ENCODE assay signal across 7 cellular contexts in the genomic region with DNA sequence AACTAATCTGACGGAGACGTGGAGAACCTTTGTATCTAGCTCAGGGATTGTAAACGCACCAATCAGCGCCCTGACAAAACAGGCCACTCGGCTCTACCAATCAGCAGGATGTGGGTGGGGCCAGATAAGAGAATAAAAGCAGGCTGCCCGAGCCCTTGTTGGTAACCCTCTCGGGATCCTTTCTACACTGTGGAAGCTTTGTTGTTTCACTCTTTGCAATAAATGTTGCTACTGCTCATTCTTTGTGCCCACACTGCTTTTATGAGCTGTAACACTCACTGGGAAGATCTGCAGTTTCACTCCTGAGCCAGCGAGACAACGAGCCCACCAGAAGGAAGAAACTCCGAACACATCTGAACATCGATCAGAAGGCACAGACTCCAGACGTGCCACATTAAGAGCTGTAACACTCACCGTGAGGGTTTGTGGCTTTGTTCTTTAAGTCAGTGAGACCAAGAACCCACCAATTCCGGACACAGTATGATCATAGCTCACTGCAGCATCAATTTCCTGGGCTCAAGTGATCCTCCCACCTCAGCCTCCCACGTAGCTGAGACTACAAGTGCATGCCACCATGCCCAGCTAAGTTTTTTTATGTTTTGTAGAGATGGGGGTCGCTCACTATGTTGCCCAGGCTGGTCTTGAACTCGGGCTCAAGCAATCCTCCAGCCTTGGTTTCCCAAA. TPM values are rescaled to one million over a fixed set of nuclear protein-coding genes. Genes with fewer than 3 reads are reported as not detected.
DNase-seq lines count a peak whose midpoint lies in the region; ATAC-seq, FAIRE-seq and TF ChIP-seq lines count a peak whose summit lies in the region.
"Not testable (repeated sequence)": the region's sequence is repeated elsewhere in the genome, so short reads cannot be mapped to it uniquely, and the experiment has no call there.

No MANE protein-coding gene starts in this region.

- H3K4me2 ChIP-seq in H9 (ENCODE audit: insufficient read depth, insufficient read length, low read length); endothelial cell of umbilical vein (ENCODE audit: insufficient read depth, low read length): not testable (repeated sequence)

- H3K4ac ChIP-seq in H9 (ENCODE audit: low read depth, low read length) = not testable (repeated sequence)

- not testable (repeated sequence) for H3K27me3 Mint-ChIP-seq in CD4-positive, CD25-positive, alpha-beta regulatory T cell; H9 (ENCODE audit: low read depth); WTC11 (ENCODE audit: low read depth); activated naive CD8-positive, alpha-beta T cell treated with anti-CD3 and anti-CD28 coated beads for 36 hours; neural crest cell (ENCODE audit: low read depth); stimulated activated naive CD8-positive, alpha-beta T cell treated with anti-CD3 and anti-CD28 coated beads, Interleukin-15, amount 100 ng/mL, for 72 hours

- H2BK15ac ChIP-seq in H9 (ENCODE audit: low read depth, low read length) = not testable (repeated sequence)

- not testable (repeated sequence) for H4K91ac ChIP-seq in H9 (ENCODE audit: insufficient read length, low read depth, low read length)

- H2BK20ac ChIP-seq in H9 (ENCODE audit: low read depth, low read length, poor library complexity, severe bottlenecking) = not testable (repeated sequence)

- not testable (repeated sequence) for H2BK120ac ChIP-seq in H9 (ENCODE audit: low read depth, low read length, poor library complexity, severe bottlenecking)

- dilution Hi-C loops in endothelial cell of umbilical vein (cut with MboI; ENCODE audit: extremely low pct_ligation_motif_present, low sequenced_read_pairs) = not testable (repeated sequence)

- H3K4me1 ChIP-seq in CD4-positive, CD25-positive, alpha-beta regulatory T cell (ENCODE audit: control insufficient read depth, insufficient read depth, low read length, poor library complexity, severe bottlenecking); H9 (ENCODE audit: insufficient read depth, low read length): not testable (repeated sequence)
- peaks cover 18% of the 10 kb centered on the region for H3K4me1 ChIP-seq in endothelial cell of umbilical vein (ENCODE audit: control insufficient read depth, extremely low read depth, insufficient read depth, low read length)

- H3K4me3 Mint-ChIP-seq in CD4-positive, CD25-positive, alpha-beta regulatory T cell = peak overlapping the region in 3 of 4 donors; percentile 46 to 72 (median 66)
- not testable (repeated sequence) for H3K4me3 Mint-ChIP-seq in H9, WTC11, neural crest cell
- H3K4me3 Mint-ChIP-seq in activated naive CD8-positive, alpha-beta T cell treated with anti-CD3 and anti-CD28 coated beads for 36 hours = peak overlapping the region; percentile 38
- peak overlapping the region; percentile 12 to 15 for H3K4me3 Mint-ChIP-seq in stimulated activated naive CD8-positive, alpha-beta T cell treated with anti-CD3 and anti-CD28 coated beads, Interleukin-15, amount 100 ng/mL, for 72 hours

- not testable (repeated sequence) for H3K79me2 ChIP-seq in H9 (ENCODE audit: insufficient read depth, low read length); endothelial cell of umbilical vein (ENCODE audit: control insufficient read depth, insufficient read depth, low read length)

- not testable (repeated sequence) for H2BK12ac ChIP-seq in H9 (ENCODE audit: insufficient read length, low read depth, low read length)

- H3K79me1 ChIP-seq in H9 (ENCODE audit: insufficient read depth, low read depth, low read length, poor library complexity, severe bottlenecking) = not testable (repeated sequence)

- H4K8ac ChIP-seq in H9 (replicated peaks; ENCODE audit: insufficient read length, low read depth, low read length) = not testable (repeated sequence)

- not testable (repeated sequence) for H3T11ph ChIP-seq in H9 (ENCODE audit: low read length)

- CTCF ChIA-PET in WTC11 (lab: Charles Lee) (interaction anchor here (0.6 to 1.5 kb wide), 3 partner anchors 13 to 106 kb away, joined by 3 to 5 read pairs (median 5); no protein-coding TSS in a partner anchor), endothelial cell of umbilical vein (lab: Charles Lee) (interaction anchor here (0.8 kb wide), 1 partner anchor 20 kb away, joined by 3 read pairs; no protein-coding TSS in a partner anchor)

- not testable (repeated sequence) for H4K20me1 ChIP-seq in H9 (ENCODE audit: control insufficient read depth, insufficient read depth, insufficient read length); endothelial cell of umbilical vein (replicated peaks; ENCODE audit: control insufficient read depth, extremely low read depth, insufficient read depth, low read length)

- H4K5ac ChIP-seq in H9 (ENCODE audit: insufficient read length, low read depth, low read length) = not testable (repeated sequence)

- H3K9me1 ChIP-seq in endothelial cell of umbilical vein (replicated peaks; ENCODE audit: control insufficient read depth, extremely low read depth, insufficient read depth, low read length) = not testable (repeated sequence)

- H3K23me2 ChIP-seq in H9 (ENCODE audit: insufficient read length, low read depth, low read length, poor library complexity, severe bottlenecking) = not testable (repeated sequence)

- H3K27me3 ChIP-seq in CD4-positive, CD25-positive, alpha-beta regulatory T cell (ENCODE audit: control insufficient read depth, insufficient read depth, low read length); H9 (ENCODE audit: insufficient read depth, low read length); endothelial cell of umbilical vein (ENCODE audit: control insufficient read depth in 2 of 2, insufficient read depth in 2 of 2, low read length in 2 of 2): not testable (repeated sequence)

- H2AFZ ChIP-seq in H9 (ENCODE audit: low read length); endothelial cell of umbilical vein (ENCODE audit: low read depth, low read length): not testable (repeated sequence)

- not testable (repeated sequence) for H3K27ac ChIP-seq in CD4-positive, CD25-positive, alpha-beta regulatory T cell (ENCODE audit: insufficient read depth, low read length, poor library complexity, severe bottlenecking); H9 (ENCODE audit: insufficient read length, low read depth, low read length); endothelial cell of umbilical vein (ENCODE audit: insufficient read depth, low read depth, low read length)

- not testable (repeated sequence) for H2BK5ac ChIP-seq in H9 (ENCODE audit: insufficient read length, low read length)

- POLR2A ChIA-PET in WTC11 (lab: Charles Lee); endothelial cell of umbilical vein (lab: Charles Lee): not testable (repeated sequence)

- H3K4me1 Mint-ChIP-seq in CD4-positive, CD25-positive, alpha-beta regulatory T cell; H9; WTC11; activated naive CD8-positive, alpha-beta T cell treated with anti-CD3 and anti-CD28 coated beads for 36 hours; neural crest cell; stimulated activated naive CD8-positive, alpha-beta T cell treated with anti-CD3 and anti-CD28 coated beads, Interleukin-15, amount 100 ng/mL, for 72 hours: not testable (repeated sequence)

- H3K56ac ChIP-seq in H9 (ENCODE audit: insufficient read length, low read depth, low read length) = not testable (repeated sequence)

- no CpG with 5 or more reads among the region's 17 CpGs for whole genome bisulfite sequencing in H9 (ENCODE audit: extremely low coverage, insufficient read length, low lambda C conversion rate)

- TSS peak; percentile 15 for BruUV-seq in endothelial cell of umbilical vein (replicated peaks; lab: Mats Ljungman, UMichigan)

- TF ChIP-seq CTCF in H9 (conservative IDR thresholded peaks at IDR 0.05); WTC11 (IDR thresholded peaks at IDR 0.05); endothelial cell of umbilical vein (IDR thresholded peaks at IDR 0.05; ENCODE audit: extremely low read depth in 1 of 2, insufficient read depth in 1 of 2, low read depth in 1 of 2, low read length in 2 of 2); neural crest cell (conservative IDR thresholded peaks at IDR 0.05): not testable (repeated sequence)

- DNase-seq in CD4-positive, CD25-positive, alpha-beta regulatory T cell = peak in 1 of 3 donors; percentile 40
- DNase-seq in H9; WTC11 (ENCODE audit: low spot score); endothelial cell of umbilical vein (ENCODE audit: low read depth, low spot score); neural crest cell (ENCODE audit: low read depth, low spot score); stimulated activated naive CD8-positive, alpha-beta T cell treated with anti-CD3 and anti-CD28 coated beads, Interleukin-15, amount 100 ng/mL, for 72 hours: not testable (repeated sequence)
- DNase-seq in activated naive CD8-positive, alpha-beta T cell treated with anti-CD3 and anti-CD28 coated beads for 36 hours = peak; percentile 18

- H3K9me3 ChIP-seq in CD4-positive, CD25-positive, alpha-beta regulatory T cell (ENCODE audit: control insufficient read depth in 2 of 2, low read length in 2 of 2); H9 (ENCODE audit: control insufficient read depth, low read depth, low read length); endothelial cell of umbilical vein (replicated peaks; ENCODE audit: control insufficient read depth, insufficient read depth, low read length): not testable (repeated sequence)

- H3K9me3 Mint-ChIP-seq in CD4-positive, CD25-positive, alpha-beta regulatory T cell; H9; WTC11; activated naive CD8-positive, alpha-beta T cell treated with anti-CD3 and anti-CD28 coated beads for 36 hours; neural crest cell; stimulated activated naive CD8-positive, alpha-beta T cell treated with anti-CD3 and anti-CD28 coated beads, Interleukin-15, amount 100 ng/mL, for 72 hours: not testable (repeated sequence)

- not testable (repeated sequence) for H3K4me3 ChIP-seq in CD4-positive, CD25-positive, alpha-beta regulatory T cell (ENCODE audit: low read depth, low read length); endothelial cell of umbilical vein (replicated peaks in 1 of 3; ENCODE audit: insufficient read depth in 1 of 3, low read depth in 1 of 3, low read length in 3 of 3)

- peak overlapping the region in 1 of 3 donors; percentile 32 for H3K27ac Mint-ChIP-seq in CD4-positive, CD25-positive, alpha-beta regulatory T cell
- H3K27ac Mint-ChIP-seq in H9 = peak overlapping the region in 2 of 3 experiments; percentile 50 to 86; a peak in 2 of 7 replicates
- H3K27ac Mint-ChIP-seq in WTC11 = peak overlapping the region; percentile 13; the same call in 1 of the 2 replicates
- H3K27ac Mint-ChIP-seq in activated naive CD8-positive, alpha-beta T cell treated with anti-CD3 and anti-CD28 coated beads for 36 hours = peak overlapping the region; percentile 73
- peak overlapping the region; percentile 59 for H3K27ac Mint-ChIP-seq in neural crest cell (ENCODE audit: unreplicated experiment)
- H3K27ac Mint-ChIP-seq in stimulated activated naive CD8-positive, alpha-beta T cell treated with anti-CD3 and anti-CD28 coated beads, Interleukin-15, amount 100 ng/mL, for 72 hours = not testable (repeated sequence)

- H3K36me3 Mint-ChIP-seq in CD4-positive, CD25-positive, alpha-beta regulatory T cell; H9 (ENCODE audit: insufficient read depth in 1 of 3, low read depth in 3 of 3); WTC11; activated naive CD8-positive, alpha-beta T cell treated with anti-CD3 and anti-CD28 coated beads for 36 hours; neural crest cell (ENCODE audit: low read depth): not testable (repeated sequence)

- not testable (repeated sequence) for H2AK5ac ChIP-seq in H9 (ENCODE audit: insufficient read length, low read length)

- not testable (repeated sequence) for FAIRE-seq in endothelial cell of umbilical vein (lab: Jason Lieb, UNC)

- not testable (repeated sequence) for H3K9ac ChIP-seq in H9 (ENCODE audit: extremely low read depth, insufficient read length, low read length); endothelial cell of umbilical vein (replicated peaks; ENCODE audit: extremely low read depth, insufficient read depth, low read length)

- H3K14ac ChIP-seq in H9 (ENCODE audit: insufficient read depth, low read length) = not testable (repeated sequence)

- not testable (repeated sequence) for H3K23ac ChIP-seq in H9 (ENCODE audit: insufficient read length, low read depth, low read length)

- intact Hi-C loops in endothelial cell of umbilical vein (cut with micrococcal nuclease) = not testable (repeated sequence)

- ATAC-seq in CD4-positive, CD25-positive, alpha-beta regulatory T cell (ENCODE audit: low read depth in 2 of 2); WTC11; stimulated activated naive CD8-positive, alpha-beta T cell treated with anti-CD3 and anti-CD28 coated beads, Interleukin-15, amount 100 ng/mL, for 72 hours: not testable (repeated sequence)

- not testable (repeated sequence) for TF ChIP-seq POLR2A in endothelial cell of umbilical vein (IDR thresholded peaks at IDR 0.05; ENCODE audit: low read depth, low read length)

- not testable (repeated sequence) for H3K18ac ChIP-seq in H9 (ENCODE audit: insufficient read length, low read depth, low read length)

- H3K36me3 ChIP-seq in CD4-positive, CD25-positive, alpha-beta regulatory T cell (ENCODE audit: control insufficient read depth, insufficient read depth, low read length); endothelial cell of umbilical vein (ENCODE audit: control insufficient read depth in 2 of 2, extremely low read depth in 1 of 2, insufficient read depth in 2 of 2, low read length in 2 of 2): not testable (repeated sequence)

RNA-seq across cellular contexts. Expression of gene SMIM29, which starts 21.0 kb away (rescaled TPM):
- total RNA-seq in CD4-positive, CD25-positive, alpha-beta regulatory T cell = 29.2 TPM
- polyA plus RNA-seq in CD4-positive, CD25-positive, alpha-beta regulatory T cell = 10 to 100 TPM; 47.7 to 82.3 (median 60.7) TPM
- 5.1 and 5.4 TPM in 2 replicates for total RNA-seq in H9 (2021)
- 11.7 to 15.1 TPM (median 14.1 TPM) in 3 replicates for total RNA-seq in WTC11 (2021)
- 10 to 100 TPM; 13.1 to 14.2 TPM for total RNA-seq in activated naive CD8-positive, alpha-beta T cell treated with anti-CD3 and anti-CD28 coated beads for 36 hours
- 37.3 and 37.6 TPM in 2 replicates for total RNA-seq in endothelial cell of umbilical vein
- polyA plus RNA-seq in endothelial cell of umbilical vein = 75.2 and 135 TPM in 2 replicates
- 58.0 and 65.4 TPM in 2 replicates for polyA plus RNA-seq in endothelial cell of umbilical vein (2011; cell fraction: cytosol; rRNA removed)
- polyA plus RNA-seq in endothelial cell of umbilical vein (2011; cell fraction: nucleus; rRNA removed) = 27.1 and 37.8 TPM in 2 replicates
- polyA plus RNA-seq in endothelial cell of umbilical vein (2012) = 26.5 and 31.9 TPM in 2 replicates
- 18.2 and 23.0 TPM in 2 replicates for polyA minus RNA-seq in endothelial cell of umbilical vein
- 4.2 TPM for polyA minus RNA-seq in endothelial cell of umbilical vein (2011; cell fraction: cytosol; rRNA and poly(A)+ RNA removed)
- polyA minus RNA-seq in endothelial cell of umbilical vein (2011; cell fraction: nucleus; rRNA and poly(A)+ RNA removed) = 7.0 and 9.6 TPM in 2 replicates
- total RNA-seq in neural crest cell = 13.5 and 13.9 TPM in 2 replicates

RNA-seq across cellular contexts. Expression of gene HMGA1, which starts 33.1 kb away (rescaled TPM):
- 87.2 TPM for total RNA-seq in CD4-positive, CD25-positive, alpha-beta regulatory T cell
- 10 to 100 TPM; 31.6 to 36.2 (median 34.3) TPM for polyA plus RNA-seq in CD4-positive, CD25-positive, alpha-beta regulatory T cell
- 2,116 and 2,191 TPM in 2 replicates for total RNA-seq in H9 (2021)
- total RNA-seq in WTC11 (2021) = 2,446 to 2,677 TPM (median 2,610 TPM) in 3 replicates
- 100 to 1,000 TPM; 803 to 814 TPM for total RNA-seq in activated naive CD8-positive, alpha-beta T cell treated with anti-CD3 and anti-CD28 coated beads for 36 hours
- 1,031 and 1,108 TPM in 2 replicates for total RNA-seq in endothelial cell of umbilical vein
- 416 and 425 TPM in 2 replicates for polyA plus RNA-seq in endothelial cell of umbilical vein
- 293 and 339 TPM in 2 replicates for polyA plus RNA-seq in endothelial cell of umbilical vein (2011; cell fraction: cytosol; rRNA removed)
- polyA plus RNA-seq in endothelial cell of umbilical vein (2011; cell fraction: nucleus; rRNA removed) = 140 and 158 TPM in 2 replicates
- polyA plus RNA-seq in endothelial cell of umbilical vein (2012) = 703 and 761 TPM in 2 replicates
- 125 and 180 TPM in 2 replicates for polyA minus RNA-seq in endothelial cell of umbilical vein
- polyA minus RNA-seq in endothelial cell of umbilical vein (2011; cell fraction: cytosol; rRNA and poly(A)+ RNA removed) = 119 TPM
- polyA minus RNA-seq in endothelial cell of umbilical vein (2011; cell fraction: nucleus; rRNA and poly(A)+ RNA removed) = 49.5 and 60.6 TPM in 2 replicates
- 1,143 and 1,176 TPM in 2 replicates for total RNA-seq in neural crest cell
